In genomic region chr3:104102386-104102785, GRCh38 we compare ENCODE assay signal across 8 cellular contexts.
DNase-seq lines count a peak whose midpoint lies in the region; ATAC-seq and TF ChIP-seq lines count a peak whose summit lies in the region.

No MANE protein-coding gene starts in this region.

- H3K4me3 Mint-ChIP-seq in CD8-positive, alpha-beta T cell = no peak overlapping the region

- H3K36me3 Mint-ChIP-seq in CD8-positive, alpha-beta T cell = no peaks in the 10 kb centered on the region

- no peak overlapping the region for H3K27ac Mint-ChIP-seq in CD8-positive, alpha-beta T cell

- intact Hi-C loops in ascending aorta (cut with DNase I) (no loop called here), lower lobe of right lung (cut with DNase I) (no loop called here)
- intact Hi-C loops in CD8-positive, alpha-beta T cell (cut with DNase I, micrococcal nuclease) = no loop called here

- no peaks in the 10 kb centered on the region for H3K27me3 Mint-ChIP-seq in CD8-positive, alpha-beta T cell (ENCODE audit: low read depth)

- in situ Hi-C loops in Caki2 (cut with HindIII; ENCODE audit: low pct_unique_long_range_greater_than_20kb, low sequenced_read_pairs) = no loop called here

- POLR2A ChIA-PET in CD8-positive, alpha-beta T cell (lab: Charles Lee) = interaction anchor here (0.6 kb wide), 1 partner anchor 14 kb away, joined by 3 read pairs; no protein-coding TSS in a partner anchor

- no peaks in the 10 kb centered on the region for H3K9me3 Mint-ChIP-seq in CD8-positive, alpha-beta T cell

- H3K4me1 ChIP-seq in ascending aorta (no peaks in the 10 kb centered on the region), lower lobe of right lung (no peaks in the 10 kb centered on the region)
- no peaks in the 10 kb centered on the region for H3K4me1 ChIP-seq in CD8-positive, alpha-beta T cell (ENCODE audit: insufficient read depth, low read length)

- H3K4me3 ChIP-seq in ascending aorta (no peak overlapping the region), lower lobe of right lung (no peak overlapping the region)
- no peak overlapping the region for H3K4me3 ChIP-seq in CD8-positive, alpha-beta T cell (ENCODE audit: low read depth, low read length)

- ATAC-seq in GM18907 (IDR thresholded peaks at IDR 0.05; ENCODE audit: unreplicated experiment) (peak; percentile 96), HG03039 (IDR thresholded peaks at IDR 0.05; ENCODE audit: unreplicated experiment) (peak; percentile 89), lower lobe of right lung (peak; percentile 9 to 78)
- no peak for ATAC-seq in CD8-positive, alpha-beta T cell

- CTCF ChIA-PET in CD8-positive, alpha-beta T cell (lab: Charles Lee) = interaction anchor here (1.2 kb wide), 1 partner anchor 8 kb away, joined by 3 read pairs; no protein-coding TSS in a partner anchor

- H3K4me1 Mint-ChIP-seq in CD8-positive, alpha-beta T cell (ENCODE audit: low read depth) = no peaks in the 10 kb centered on the region

- no peaks in the 10 kb centered on the region for H3K9me3 ChIP-seq in ascending aorta
- no peaks in the 10 kb centered on the region for H3K9me3 ChIP-seq in lower lobe of right lung
- no peaks in the 10 kb centered on the region for H3K9me3 ChIP-seq in CD8-positive, alpha-beta T cell (ENCODE audit: low read length)

- DNase-seq in Caki2 (ENCODE audit: low read depth) (peak; percentile 14), NCI-H187 treated with DMSO at 0.1 percent for 48 hours (lab: John Stamatoyannopoulos, UW) (peak; percentile 13), ascending aorta (ENCODE audit: low spot score in 2 of 2) (no peak), lower lobe of right lung (no peak), GOT3 (lab: John Stamatoyannopoulos, UW) (no peak)
- DNase-seq in CD8-positive, alpha-beta T cell = no peak

- no peak overlapping the region for H3K27ac ChIP-seq in ascending aorta
- no peak overlapping the region for H3K27ac ChIP-seq in lower lobe of right lung
- no peak overlapping the region for H3K27ac ChIP-seq in CD8-positive, alpha-beta T cell (ENCODE audit: low read depth, low read length)

- H3K27me3 ChIP-seq in ascending aorta = no peaks in the 10 kb centered on the region
- H3K27me3 ChIP-seq in lower lobe of right lung (ENCODE audit: low read depth) = no peaks in the 10 kb centered on the region
- H3K27me3 ChIP-seq in CD8-positive, alpha-beta T cell (ENCODE audit: insufficient read depth, low read length) = no peaks in the 10 kb centered on the region

- H3K36me3 ChIP-seq in ascending aorta (no peaks in the 10 kb centered on the region), lower lobe of right lung (no peaks in the 10 kb centered on the region)
- H3K36me3 ChIP-seq in CD8-positive, alpha-beta T cell (ENCODE audit: insufficient read depth, low read length) = no peaks in the 10 kb centered on the region

- TF ChIP-seq CTCF in ascending aorta (IDR thresholded peaks at IDR 0.05) (peak in 2 of 3 experiments; percentile 11 to 26), lower lobe of right lung (IDR thresholded peaks at IDR 0.05) (peak; percentile 33)
- TF ChIP-seq CTCF in CD8-positive, alpha-beta T cell (IDR thresholded peaks at IDR 0.05) = no peak

Comparison
In these comparisons a context has a peak if more than half of its experiments do, and no peak if none do; other contexts are left out.
1. DNase-seq: peak in Caki2 (single experiment) and NCI-H187 treated with DMSO at 0.1 percent for 48 hours (single experiment); none in ascending aorta (0 of 2), lower lobe of right lung (single experiment), GOT3 (single experiment) and CD8-positive, alpha-beta T cell (0 of 7).